In genomic region chr6:31559958-31560696, GRCh38 we compare ENCODE assay signal across 8 cellular contexts. TPM values are rescaled to one million over a fixed set of nuclear protein-coding genes. Genes with fewer than 3 reads are reported as not detected.
A peak's percentile ranks its signal among the peaks of the same experiment; 100 is the strongest.
DNase-seq lines count a peak whose midpoint lies in the region; ATAC-seq and TF ChIP-seq lines count a peak whose summit lies in the region.

No MANE protein-coding gene starts in this region.

- no TSS peak for BruUV-seq in IMR-90 (replicated peaks; lab: Mats Ljungman, UMichigan)

- peak overlapping the region; percentile 78; the same call in 1 of the 2 replicates for H2AK5ac ChIP-seq in IMR-90 (ENCODE audit: low read depth, low read length)

- H2BK5ac ChIP-seq in IMR-90 (ENCODE audit: low read depth, low read length, poor library complexity, severe bottlenecking) = peak overlapping the region; percentile 46

- H3K9me1 ChIP-seq in IMR-90 (ENCODE audit: insufficient read depth, low read length) = peaks cover 19% of the 10 kb centered on the region; the same call in 1 of the 2 replicates

- no peaks in the 10 kb centered on the region for H4K20me1 ChIP-seq in IMR-90 (ENCODE audit: insufficient read depth, low read length)

- H3K9me3 Mint-ChIP-seq in activated CD4-positive, alpha-beta memory T cell treated with anti-CD3 and anti-CD28 coated beads for 36 hours = no peaks in the 10 kb centered on the region
- H3K9me3 Mint-ChIP-seq in osteocyte (ENCODE audit: unreplicated experiment) = no peaks in the 10 kb centered on the region

- H3K14ac ChIP-seq in IMR-90 (replicated peaks; ENCODE audit: low read depth, low read length) = peak overlapping the region; percentile 52

- peak overlapping the region in 1 of 2 experiments; percentile 57; a peak in 3 of 4 replicates for H4K8ac ChIP-seq in IMR-90 (ENCODE audit: low read depth in 2 of 2, low read length in 2 of 2)

- ATAC-seq in GM21526 (IDR thresholded peaks at IDR 0.05; ENCODE audit: low FRiP score, unreplicated experiment) (peak; percentile 45), IMR-90 (ENCODE audit: low read depth) (peak; percentile 89)

- H3K36me3 Mint-ChIP-seq in activated CD4-positive, alpha-beta memory T cell treated with anti-CD3 and anti-CD28 coated beads for 36 hours = peaks cover 26% of the 10 kb centered on the region
- H3K36me3 Mint-ChIP-seq in osteocyte (ENCODE audit: unreplicated experiment) = peaks cover 30% of the 10 kb centered on the region

- peak overlapping the region; percentile 80 for H2AK9ac ChIP-seq in IMR-90 (replicated peaks; ENCODE audit: low read depth, low read length, poor library complexity)

- in situ Hi-C loops in IMR-90 (cut with MboI; ENCODE audit: low sequenced_read_pairs) = no loop called here

- no peak for TF ChIP-seq POLR2A in IMR-90 (IDR thresholded peaks at IDR 0.05; ENCODE audit: low read depth, low read length)

- H3K27ac ChIP-seq in IMR-90 (ENCODE audit: insufficient read depth, low read length) = peak overlapping the region; percentile 22

- H3K27me3 Mint-ChIP-seq in activated CD4-positive, alpha-beta memory T cell treated with anti-CD3 and anti-CD28 coated beads for 36 hours = no peaks in the 10 kb centered on the region
- H3K27me3 Mint-ChIP-seq in osteocyte (ENCODE audit: unreplicated experiment) = no peaks in the 10 kb centered on the region

- H3K9ac ChIP-seq in IMR-90 (ENCODE audit: low read depth, low read length) = no peak overlapping the region

- peak overlapping the region; percentile 20 for H2BK20ac ChIP-seq in IMR-90 (ENCODE audit: low read depth, low read length)

- CTCF ChIA-PET in IMR-90 (lab: Yijun Ruan, JAX) = interaction anchor here (0.7 kb wide), 2 partner anchors 13 to 38 kb away, joined by 4 to 6 read pairs; partner anchors contain the start of gene NFKBIL1
- CTCF ChIA-PET in activated CD4-positive, alpha-beta memory T cell treated with anti-CD3 and anti-CD28 coated beads for 36 hours (lab: Charles Lee) = interaction anchor here (1.5 to 29.2 kb wide), 5 partner anchors 8 to 27 kb away, joined by 3 to 1658 read pairs (median 14); partner anchors contain the start of genes LST1, LTA, LTB and NCR3

- intact Hi-C loops in IMR-90 (cut with micrococcal nuclease) = loop anchor here (2.0 kb wide), 1 partner anchor 55 kb away; the partner anchor contains the start of gene AIF1
- intact Hi-C loops in activated CD4-positive, alpha-beta memory T cell treated with anti-CD3 and anti-CD28 coated beads for 36 hours (cut with micrococcal nuclease) = loop anchor here (1.0 to 10.0 kb wide), 4 partner anchors 8 to 745 kb away; partner anchors contain the start of gene TNF

- H2AFZ ChIP-seq in IMR-90 (replicated peaks; ENCODE audit: low read length, poor library complexity) = peak overlapping the region; percentile 61

- H3K23ac ChIP-seq in IMR-90 (ENCODE audit: low read depth, low read length) = peak overlapping the region; percentile 59; the same call in 1 of the 2 replicates

- no peaks in the 10 kb centered on the region for H3K9me3 ChIP-seq in IMR-90 (ENCODE audit: control insufficient read depth, insufficient read depth, low read length)

- TF ChIP-seq RAD21 in IMR-90 (IDR thresholded peaks at IDR 0.05; ENCODE audit: low read length) = no peak

- H2BK120ac ChIP-seq in IMR-90 (ENCODE audit: low read depth, low read length) = peak overlapping the region; percentile 72

- H3K27me3 ChIP-seq in IMR-90 (ENCODE audit: control insufficient read depth, insufficient read depth, low read length) = no peaks in the 10 kb centered on the region

- H3K36me3 ChIP-seq in IMR-90 (ENCODE audit: control insufficient read depth, insufficient read depth, low read length) = peaks cover 27% of the 10 kb centered on the region

- peaks cover 18% of the 10 kb centered on the region for H3K4me1 ChIP-seq in IMR-90 (ENCODE audit: control insufficient read depth, insufficient read depth, low read length)

- no peak for TF ChIP-seq CTCF in IMR-90 (conservative IDR thresholded peaks at IDR 0.05; ENCODE audit: low read depth, low read length)
- no peak for TF ChIP-seq CTCF in fibroblast of pulmonary artery (IDR thresholded peaks at IDR 0.05; ENCODE audit: low read length, missing control alignments)
- no peak for TF ChIP-seq CTCF in osteocyte (IDR thresholded peaks at IDR 0.05)

- peaks cover 9 to 20% of the 10 kb centered on the region in 2 experiments; a peak in 3 of 4 replicates for H3K79me1 ChIP-seq in IMR-90 (ENCODE audit: low read depth in 1 of 2, low read length in 2 of 2)

- H3K56ac ChIP-seq in IMR-90 (ENCODE audit: extremely low read depth, insufficient read depth, low read length) = peak overlapping the region; percentile 39; the same call in 1 of the 2 replicates

- dilution Hi-C loops in IMR-90 (cut with HindIII; ENCODE audit: low sequenced_read_pairs, unreplicated experiment) = no loop called here

- peak overlapping the region; percentile 52 for H4K91ac ChIP-seq in IMR-90 (ENCODE audit: insufficient read depth, low read depth, low read length)

- peak overlapping the region; percentile 59 for H3K4me3 Mint-ChIP-seq in activated CD4-positive, alpha-beta memory T cell treated with anti-CD3 and anti-CD28 coated beads for 36 hours
- H3K4me3 Mint-ChIP-seq in osteocyte (ENCODE audit: unreplicated experiment) = no peak overlapping the region

- no peak overlapping the region; the same call in 1 of the 2 replicates for H3K18ac ChIP-seq in IMR-90 (ENCODE audit: low read depth, low read length)

- POLR2A ChIA-PET in IMR-90 (lab: Charles Lee; ENCODE audit: unreplicated experiment) = no interaction called here
- POLR2A ChIA-PET in activated CD4-positive, alpha-beta memory T cell treated with anti-CD3 and anti-CD28 coated beads for 36 hours (lab: Charles Lee) = interaction anchor here (1.4 to 10.3 kb wide), 4 partner anchors 9 to 29 kb away, joined by 3 to 224 read pairs (median 32); partner anchors contain the start of genes LST1, LTB and TNF

- peak overlapping the region; percentile 21; the same call in 1 of the 3 replicates for H2BK15ac ChIP-seq in IMR-90 (ENCODE audit: low read depth, low read length)

- peaks cover 80% of the 10 kb centered on the region for H3K4me1 Mint-ChIP-seq in activated CD4-positive, alpha-beta memory T cell treated with anti-CD3 and anti-CD28 coated beads for 36 hours (ENCODE audit: low read depth)
- peaks cover 25% of the 10 kb centered on the region for H3K4me1 Mint-ChIP-seq in osteocyte (ENCODE audit: unreplicated experiment)

- peak; percentile 88 for DNase-seq in GDM1 (lab: John Stamatoyannopoulos, UW)
- peak; percentile 52 for DNase-seq in IMR-90
- DNase-seq in activated CD4-positive, alpha-beta memory T cell treated with anti-CD3 and anti-CD28 coated beads for 36 hours = peak; percentile 81
- DNase-seq in fibroblast of pulmonary artery (ENCODE audit: low read depth) = peak; percentile 77
- no peak for DNase-seq in osteocyte (ENCODE audit: extremely low spot score, unreplicated experiment)
- DNase-seq in effector CD4-positive, alpha-beta T cell = no peak
- DNase-seq in NCI-H524 treated with DMSO at 0.1 percent for 48 hours (lab: John Stamatoyannopoulos, UW) = no peak

- H3K4me3 ChIP-seq in IMR-90 (ENCODE audit: insufficient read depth, low read depth, low read length) = no peak overlapping the region
- H3K4me3 ChIP-seq in fibroblast of pulmonary artery (replicated peaks; ENCODE audit: low read depth, low read length) = no peak overlapping the region

- peak overlapping the region; percentile 66 for H3K4ac ChIP-seq in IMR-90 (ENCODE audit: low read depth, low read length)

- 100% methylated on average over 1 of the region's 7 CpGs; no CpG with 5 or more reads in 1 of the 2 experiments for WGBS in IMR-90 (ENCODE audit: extremely low coverage in 2 of 2, insufficient read length in 1 of 2), 2 experiments

- no peak overlapping the region for H4K5ac ChIP-seq in IMR-90 (ENCODE audit: low read depth, low read length)

- peak overlapping the region; percentile 27; the same call in 1 of the 2 replicates for H3K4me2 ChIP-seq in IMR-90 (ENCODE audit: low read depth, low read length)

- peak overlapping the region; percentile 86 for H3K27ac Mint-ChIP-seq in activated CD4-positive, alpha-beta memory T cell treated with anti-CD3 and anti-CD28 coated beads for 36 hours
- peak overlapping the region; percentile 72 for H3K27ac Mint-ChIP-seq in osteocyte (ENCODE audit: unreplicated experiment)

TF ChIP-seq in IMR-90, 13 proteins besides CTCF, POLR2A, EP300 and RAD21 (continues in another document):
- TF ChIP-seq SMC3 (IDR thresholded peaks at IDR 0.05; ENCODE audit: low read depth, low read length) = no peak

RNA-seq across cellular contexts. Expression of gene LTA, which starts 12.0 kb away (rescaled TPM):
- total RNA-seq in IMR-90 (2012; rRNA removed) (not detected in 2 replicates), osteocyte (not detected in 2 replicates)
- not detected in 2 replicates for polyA plus RNA-seq in IMR-90 (2012; rRNA removed)
- polyA plus RNA-seq in IMR-90 (2012; cell fraction: cytosol; rRNA removed) = not detected in 2 replicates
- 0.05 TPM in 1 of 2 replicates, not detected in the other for polyA plus RNA-seq in IMR-90 (2012; cell fraction: nucleus; rRNA removed; ENCODE audit: low replicate concordance)
- 100 to 1,000 TPM; 696 to 733 TPM for total RNA-seq in activated CD4-positive, alpha-beta memory T cell treated with anti-CD3 and anti-CD28 coated beads for 36 hours

RNA-seq across cellular contexts. Expression of gene NFKBIL1, which starts 12.7 kb away (rescaled TPM):
- 10.0 and 10.8 TPM in 2 replicates for total RNA-seq in IMR-90 (2012; rRNA removed)
- polyA plus RNA-seq in IMR-90 (2012; rRNA removed) = 7.8 and 9.5 TPM in 2 replicates
- 7.6 and 11.7 TPM in 2 replicates for polyA plus RNA-seq in IMR-90 (2012; cell fraction: cytosol; rRNA removed)
- 8.5 and 12.8 TPM in 2 replicates for polyA plus RNA-seq in IMR-90 (2012; cell fraction: nucleus; rRNA removed; ENCODE audit: low replicate concordance)
- total RNA-seq in activated CD4-positive, alpha-beta memory T cell treated with anti-CD3 and anti-CD28 coated beads for 36 hours = 10 to 100 TPM; 18.5 to 21.5 TPM
- 28.7 and 33.2 TPM in 2 replicates for total RNA-seq in osteocyte

RNA-seq across cellular contexts. Expression of gene ATP6V1G2, which starts 13.7 kb away (rescaled TPM):
- total RNA-seq in IMR-90 (2012; rRNA removed) (1.4 and 3.1 TPM in 2 replicates), osteocyte (8.8 and 9.0 TPM in 2 replicates)
- 4.8 and 6.5 TPM in 2 replicates for polyA plus RNA-seq in IMR-90 (2012; rRNA removed)
- 3.7 and 3.8 TPM in 2 replicates for polyA plus RNA-seq in IMR-90 (2012; cell fraction: cytosol; rRNA removed)
- polyA plus RNA-seq in IMR-90 (2012; cell fraction: nucleus; rRNA removed; ENCODE audit: low replicate concordance) = 1.9 and 8.7 TPM in 2 replicates
- 1 to 10 TPM; 1.4 to 1.6 TPM for total RNA-seq in activated CD4-positive, alpha-beta memory T cell treated with anti-CD3 and anti-CD28 coated beads for 36 hours

RNA-seq across cellular contexts. Expression of gene TNF, which starts 15.2 kb away (rescaled TPM):
- not detected in 2 replicates for total RNA-seq in IMR-90 (2012; rRNA removed)
- polyA plus RNA-seq in IMR-90 (2012; rRNA removed) = not detected in 2 replicates
- polyA plus RNA-seq in IMR-90 (2012; cell fraction: cytosol; rRNA removed) = not detected in 2 replicates
- polyA plus RNA-seq in IMR-90 (2012; cell fraction: nucleus; rRNA removed; ENCODE audit: low replicate concordance) = 0.03 TPM in 1 of 2 replicates, not detected in the other
- total RNA-seq in activated CD4-positive, alpha-beta memory T cell treated with anti-CD3 and anti-CD28 coated beads for 36 hours = 100 to 1,000 TPM; 165 to 167 TPM
- not detected in 2 replicates for total RNA-seq in osteocyte

RNA-seq across cellular contexts. Expression of gene DDX39B, which starts 18.3 kb away (rescaled TPM):
- total RNA-seq in IMR-90 (2012; rRNA removed) (640 and 796 TPM in 2 replicates), osteocyte (315 and 331 TPM in 2 replicates)
- 371 and 477 TPM in 2 replicates for polyA plus RNA-seq in IMR-90 (2012; rRNA removed)
- 398 and 588 TPM in 2 replicates for polyA plus RNA-seq in IMR-90 (2012; cell fraction: cytosol; rRNA removed)
- 1,377 and 2,192 TPM in 2 replicates for polyA plus RNA-seq in IMR-90 (2012; cell fraction: nucleus; rRNA removed; ENCODE audit: low replicate concordance)
- 100 to 1,000 TPM; 538 to 547 TPM for total RNA-seq in activated CD4-positive, alpha-beta memory T cell treated with anti-CD3 and anti-CD28 coated beads for 36 hours

Comparison
In these comparisons a context has a peak if more than half of its experiments do, and no peak if none do; other contexts are left out.
1. DNase-seq: peak in GDM1 (single experiment), IMR-90 (single experiment), activated CD4-positive, alpha-beta memory T cell treated with anti-CD3 and anti-CD28 coated beads for 36 hours (single experiment) and fibroblast of pulmonary artery (single experiment); none in osteocyte (single experiment), effector CD4-positive, alpha-beta T cell (single experiment) and NCI-H524 treated with DMSO at 0.1 percent for 48 hours (single experiment).
2. RNA of gene LTA, which starts 12.0 kb away (total RNA-seq): 696 to 733 TPM in activated CD4-positive, alpha-beta memory T cell treated with anti-CD3 and anti-CD28 coated beads for 36 hours; not detected in IMR-90 and not detected in osteocyte; every median in the first group is over 100 times any median in the second.